ENCODE assay signal across 1 cellular context in genomic region chr19:1592023-1592754, GRCh38.
A peak's percentile ranks its signal among the peaks of the same experiment; 100 is the strongest.
TF ChIP-seq lines count a peak whose summit lies in the region.

No MANE protein-coding gene starts in this region.

TF ChIP-seq in HepG2, 621 proteins besides CTCF, POLR2A, EP300 and RAD21 (continued from another document and continues in another):
- TF ChIP-seq ZBTB40 (IDR thresholded peaks at IDR 0.05) (no peak), ZBTB40 (CRISPR knock-in tag; IDR thresholded peaks at IDR 0.05) (peak; percentile 66; the same call in 1 of the 2 replicates), FOXP1 (IDR thresholded peaks at IDR 0.05) (no peak), FOXP1 (CRISPR knock-in tag; IDR thresholded peaks at IDR 0.05) (no peak), TGIF2 (CRISPR knock-in tag; IDR thresholded peaks at IDR 0.05) (peak; percentile 57; the same call in 1 of the 2 replicates), ZNF264 (CRISPR knock-in tag; IDR thresholded peaks at IDR 0.05) (no peak), MTF1 (CRISPR knock-in tag; IDR thresholded peaks at IDR 0.05) (peak; percentile 76; the same call in 1 of the 2 replicates), PPARG (CRISPR knock-in tag; conservative IDR thresholded peaks at IDR 0.05) (no peak), ZNF503 (CRISPR knock-in tag; IDR thresholded peaks at IDR 0.05) (no peak), MEIS1 (CRISPR knock-in tag; IDR thresholded peaks at IDR 0.05; ENCODE audit: borderline replicate concordance) (peak; percentile 69; the same call in 1 of the 2 replicates), ZNF75D (CRISPR knock-in tag; IDR thresholded peaks at IDR 0.05; ENCODE audit: borderline replicate concordance) (no peak), ZNF607 (CRISPR knock-in tag; IDR thresholded peaks at IDR 0.05; ENCODE audit: borderline replicate concordance) (peak; percentile 94), ZNF788 (CRISPR knock-in tag; IDR thresholded peaks at IDR 0.05; ENCODE audit: borderline replicate concordance) (peak; percentile 68; the same call in 1 of the 2 replicates), ZFP36 (IDR thresholded peaks at IDR 0.05; ENCODE audit: borderline replicate concordance, low read depth, low read length, partially characterized antibody) (no peak), GABPB1 (CRISPR knock-in tag; IDR thresholded peaks at IDR 0.05) (peak; percentile 55), CERS6 (CRISPR knock-in tag; IDR thresholded peaks at IDR 0.05) (no peak), MED8 (CRISPR knock-in tag; IDR thresholded peaks at IDR 0.05; ENCODE audit: insufficient replicate concordance) (peak; percentile 73), MNT (IDR thresholded peaks at IDR 0.05) (peak; percentile 45; the same call in 1 of the 2 replicates), POLR2G (IDR thresholded peaks at IDR 0.05; ENCODE audit: low read depth, low read length) (peak; percentile 93), ZNF629 (CRISPR knock-in tag; conservative IDR thresholded peaks at IDR 0.05) (no peak), PAX8 (CRISPR knock-in tag; IDR thresholded peaks at IDR 0.05; ENCODE audit: borderline replicate concordance) (peak; percentile 87; the same call in 1 of the 2 replicates), TEAD3 (CRISPR knock-in tag; optimal IDR thresholded peaks at IDR 0.05; ENCODE audit: borderline replicate concordance) (no peak), ZNF572 (CRISPR knock-in tag; IDR thresholded peaks at IDR 0.05) (peak; percentile 42; the same call in 1 of the 2 replicates), NFE2 (CRISPR knock-in tag; IDR thresholded peaks at IDR 0.05) (no peak), ZNF782 (CRISPR knock-in tag; IDR thresholded peaks at IDR 0.05; ENCODE audit: borderline replicate concordance) (peak; percentile 91), THAP8 (CRISPR knock-in tag; IDR thresholded peaks at IDR 0.05; ENCODE audit: borderline replicate concordance) (no peak), THAP7 (CRISPR knock-in tag; IDR thresholded peaks at IDR 0.05) (no peak), SMAD9 (CRISPR knock-in tag; IDR thresholded peaks at IDR 0.05) (no peak), SOX13 (IDR thresholded peaks at IDR 0.05) (no peak), SOX13 (CRISPR knock-in tag; conservative IDR thresholded peaks at IDR 0.05 in 1 of 2, IDR thresholded peaks at IDR 0.05 in 1 of 2) (no peak), ZNF549 (CRISPR knock-in tag; IDR thresholded peaks at IDR 0.05) (no peak), ZNF329 (CRISPR knock-in tag; IDR thresholded peaks at IDR 0.05; ENCODE audit: low read depth) (peak; percentile 48; the same call in 1 of the 2 replicates), ZIK1 (CRISPR knock-in tag; IDR thresholded peaks at IDR 0.05; ENCODE audit: borderline replicate concordance, low read depth) (peak; percentile 91; the same call in 1 of the 2 replicates), ZNF7 (CRISPR knock-in tag; IDR thresholded peaks at IDR 0.05) (no peak), ZNF597 (CRISPR knock-in tag; IDR thresholded peaks at IDR 0.05) (no peak), BRD4 (CRISPR knock-in tag; IDR thresholded peaks at IDR 0.05) (no peak), REST (IDR thresholded peaks at IDR 0.05; ENCODE audit: borderline replicate concordance in 1 of 2, low read depth in 1 of 2, low read length in 2 of 2) (no peak), TFDP1 (CRISPR knock-in tag; IDR thresholded peaks at IDR 0.05; ENCODE audit: borderline replicate concordance) (peak; percentile 87), THAP11 (CRISPR knock-in tag; IDR thresholded peaks at IDR 0.05) (peak; percentile 79), CREB1 (IDR thresholded peaks at IDR 0.05) (no peak; the same call in 1 of the 2 replicates), CREB1 (CRISPR knock-in tag; IDR thresholded peaks at IDR 0.05) (no peak)
